In genomic region chr15:29242466-29243242, GRCh38 we compare ENCODE assay signal across 17 cellular contexts. TPM values are rescaled to one million over a fixed set of nuclear protein-coding genes. Genes with fewer than 3 reads are reported as not detected.
DNase-seq lines count a peak whose midpoint lies in the region; ATAC-seq and TF ChIP-seq lines count a peak whose summit lies in the region.
"Had no signal": no experiment of that assay in that cellular context is flagged by ENCODE, and none has a peak within 500 bp of the region (broad histone marks: within the 10 kb centered on the region; RNA-seq: fewer than 3 reads in every experiment).

No MANE protein-coding gene starts in this region.

- H3K9me3 Mint-ChIP-seq in activated CD8-positive, alpha-beta T cell treated with anti-CD3 and anti-CD28 coated beads, Interleukin-2, amount 10 ng/mL, durations not matched to agents 7 days and 5 days (ENCODE audit: insufficient read depth): no peaks in the 10 kb centered on the region
- H3K9me3 Mint-ChIP-seq: stimulated activated effector memory CD8-positive, alpha-beta T cell treated with anti-CD3 and anti-CD28 coated beads, Interleukin-12 subunit alpha, Interleukin-12 subunit beta, amount 100 ng/mL, for 72 hours; T-cell had no signal

- ATAC-seq in activated CD8-positive, alpha-beta T cell treated with anti-CD3 and anti-CD28 coated beads, Interleukin-2, amount 10 ng/mL, durations not matched to agents 7 days and 5 days: no peak
- ATAC-seq: left ventricle myocardium superior; stimulated activated effector memory CD8-positive, alpha-beta T cell treated with anti-CD3 and anti-CD28 coated beads, Interleukin-12 subunit alpha, Interleukin-12 subunit beta, amount 100 ng/mL, for 72 hours; T-cell had no signal

- no peak overlapping the region for H3K27ac Mint-ChIP-seq in activated CD8-positive, alpha-beta T cell treated with anti-CD3 and anti-CD28 coated beads, Interleukin-2, amount 10 ng/mL, durations not matched to agents 7 days and 5 days
- H3K27ac Mint-ChIP-seq: CD14-positive monocyte; stimulated activated effector memory CD8-positive, alpha-beta T cell treated with anti-CD3 and anti-CD28 coated beads, Interleukin-12 subunit alpha, Interleukin-12 subunit beta, amount 100 ng/mL, for 72 hours; T-cell had no signal

- H3K27me3 Mint-ChIP-seq in activated CD8-positive, alpha-beta T cell treated with anti-CD3 and anti-CD28 coated beads, Interleukin-2, amount 10 ng/mL, durations not matched to agents 7 days and 5 days (ENCODE audit: low read depth): no peaks in the 10 kb centered on the region

- CTCF ChIA-PET in activated CD8-positive, alpha-beta T cell treated with anti-CD3 and anti-CD28 coated beads, Interleukin-2, amount 10 ng/mL, durations not matched to agents 7 days and 5 days (lab: Charles Lee): no interaction called here

- H3K4me3 Mint-ChIP-seq in activated CD8-positive, alpha-beta T cell treated with anti-CD3 and anti-CD28 coated beads, Interleukin-2, amount 10 ng/mL, durations not matched to agents 7 days and 5 days: no peak overlapping the region
- H3K4me3 Mint-ChIP-seq: CD14-positive monocyte; stimulated activated effector memory CD8-positive, alpha-beta T cell treated with anti-CD3 and anti-CD28 coated beads, Interleukin-12 subunit alpha, Interleukin-12 subunit beta, amount 100 ng/mL, for 72 hours; T-cell had no signal

- POLR2A ChIA-PET in activated CD8-positive, alpha-beta T cell treated with anti-CD3 and anti-CD28 coated beads, Interleukin-2, amount 10 ng/mL, durations not matched to agents 7 days and 5 days (lab: Charles Lee): no interaction called here

- DNase-seq in DMS 273 (lab: John Stamatoyannopoulos, UW; ENCODE audit: unreplicated experiment) (peak; percentile 10), DMS 273 treated with DMSO at 0.1 percent for 48 hours (lab: John Stamatoyannopoulos, UW) (no peak), globus pallidus (ENCODE audit: low spot score) (peak; percentile 37), retina (peak; percentile 32), NCI-H774 (lab: John Stamatoyannopoulos, UW) (no peak), CD1c-positive myeloid dendritic cell (ENCODE audit: extremely low spot score) (no peak)
- DNase-seq in activated CD8-positive, alpha-beta T cell treated with anti-CD3 and anti-CD28 coated beads, Interleukin-2, amount 10 ng/mL, durations not matched to agents 7 days and 5 days: no peak
- DNase-seq: effector CD8-positive, alpha-beta T cell; left ventricle myocardium superior; NCI-H1436 treated with DMSO at 0.1 percent for 48 hours; NCI-H526 treated with DMSO at 0.1 percent for 48 hours; T-cell; tibial artery; WERI-Rb-1 had no signal

- H3K4me1 Mint-ChIP-seq in activated CD8-positive, alpha-beta T cell treated with anti-CD3 and anti-CD28 coated beads, Interleukin-2, amount 10 ng/mL, durations not matched to agents 7 days and 5 days (ENCODE audit: low read depth): no peaks in the 10 kb centered on the region
- H3K4me1 Mint-ChIP-seq: CD14-positive monocyte; stimulated activated effector memory CD8-positive, alpha-beta T cell treated with anti-CD3 and anti-CD28 coated beads, Interleukin-12 subunit alpha, Interleukin-12 subunit beta, amount 100 ng/mL, for 72 hours; T-cell had no signal

- H3K36me3 Mint-ChIP-seq in activated CD8-positive, alpha-beta T cell treated with anti-CD3 and anti-CD28 coated beads, Interleukin-2, amount 10 ng/mL, durations not matched to agents 7 days and 5 days (ENCODE audit: low read depth): no peaks in the 10 kb centered on the region
- H3K36me3 Mint-ChIP-seq: CD14-positive monocyte; stimulated activated effector memory CD8-positive, alpha-beta T cell treated with anti-CD3 and anti-CD28 coated beads, Interleukin-12 subunit alpha, Interleukin-12 subunit beta, amount 100 ng/mL, for 72 hours; T-cell had no signal

TF ChIP-seq in PFSK-1, 5 proteins besides CTCF, POLR2A, EP300 and RAD21:
- peak; percentile 67 to 87 for TF ChIP-seq REST (IDR thresholded peaks at IDR 0.05; ENCODE audit: insufficient read depth in 1 of 2, low read depth in 2 of 2, low read length in 2 of 2)
- no peak for TF ChIP-seq FOXP2 (optimal IDR thresholded peaks at IDR 0.05; ENCODE audit: borderline replicate concordance, extremely low read depth, extremely low read length, insufficient read depth)

RNA-seq across cellular contexts. Expression of gene NSMCE3, which starts 27.0 kb away (rescaled TPM):
- 5.6 TPM for polyA plus RNA-seq in PFSK-1 (2012; ENCODE audit: insufficient read length, low read depth)
- 1 to 10 TPM; 8.7 to 9.1 TPM for total RNA-seq in activated CD8-positive, alpha-beta T cell treated with anti-CD3 and anti-CD28 coated beads, Interleukin-2, amount 10 ng/mL, durations not matched to agents 7 days and 5 days

Comparison
In these comparisons a context has a peak if more than half of its experiments do, and no peak if none do; other contexts are left out.
1. DNase-seq: peak in DMS 273 (single experiment), globus pallidus (single experiment) and retina (single experiment); none in DMS 273 treated with DMSO at 0.1 percent for 48 hours (single experiment), activated CD8-positive, alpha-beta T cell treated with anti-CD3 and anti-CD28 coated beads, Interleukin-2, amount 10 ng/mL, durations not matched to agents 7 days and 5 days (single experiment), NCI-H774 (single experiment) and CD1c-positive myeloid dendritic cell (single experiment).